In the genomic region with DNA sequence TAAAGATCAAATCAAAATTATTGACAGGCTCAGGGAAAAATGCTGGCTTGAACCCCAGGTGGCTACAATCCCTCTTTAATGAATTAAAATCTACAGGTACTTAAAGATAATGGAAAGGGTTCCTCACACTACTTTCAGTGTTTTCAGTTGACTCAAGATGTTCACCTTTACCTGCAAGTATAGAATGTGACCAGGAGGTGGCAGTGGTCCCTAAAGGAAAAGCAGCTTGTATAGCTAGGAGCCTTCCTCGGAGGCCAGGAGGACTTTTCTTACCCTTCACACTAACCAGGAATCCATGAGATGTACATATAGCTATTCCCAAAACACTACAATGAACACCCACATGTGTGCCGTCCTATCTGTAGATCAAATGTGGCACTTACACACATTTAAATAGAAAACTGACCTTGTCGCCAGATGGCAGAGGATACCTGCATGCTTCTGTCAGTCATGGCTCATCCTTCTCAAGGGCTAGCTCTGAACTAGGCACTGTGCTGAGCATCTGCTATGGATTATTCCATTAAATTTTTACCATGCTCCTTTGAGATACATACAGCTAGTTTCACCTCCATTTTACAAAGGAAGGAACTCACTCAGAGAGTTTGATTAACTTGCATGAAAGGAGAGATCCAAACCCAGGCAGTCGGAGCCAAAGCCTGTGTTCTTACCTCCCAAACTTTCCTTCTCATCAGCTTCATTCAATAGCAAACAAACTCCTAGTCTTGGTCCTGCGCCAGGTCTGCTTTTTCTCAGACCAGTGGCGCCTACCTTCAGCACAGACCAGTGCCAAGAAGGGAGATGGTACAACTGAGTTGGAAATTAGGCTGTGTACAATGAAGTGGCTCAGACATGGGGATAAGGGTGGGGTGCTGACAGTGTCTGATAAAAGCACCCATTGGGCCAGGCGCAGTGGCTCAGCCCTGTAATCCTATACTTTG, we compare ENCODE assay signal across 8 cellular contexts. TPM values are rescaled to one million over a fixed set of nuclear protein-coding genes. Genes with fewer than 3 reads are reported as not detected.
DNase-seq lines count a peak whose midpoint lies in the region; ATAC-seq and TF ChIP-seq lines count a peak whose summit lies in the region.

No MANE protein-coding gene starts in this region.

- H3K36me3 ChIP-seq in Peyer's patch = no peaks in the 10 kb centered on the region

- no peaks in the 10 kb centered on the region for H3K4me1 Mint-ChIP-seq in progenitor cell of endocrine pancreas (ENCODE audit: low read depth)

- no peaks in the 10 kb centered on the region for H3K27me3 ChIP-seq in Peyer's patch

- no peak overlapping the region for H3K27ac Mint-ChIP-seq in progenitor cell of endocrine pancreas

- peaks cover 6% of the 10 kb centered on the region for H3K9me3 Mint-ChIP-seq in progenitor cell of endocrine pancreas (ENCODE audit: low read depth)

- peaks cover 0 to 3% (median 0%) of the 10 kb centered on the region in 4 donors for H3K4me1 ChIP-seq in Peyer's patch

- no peaks in the 10 kb centered on the region for H3K36me3 Mint-ChIP-seq in progenitor cell of endocrine pancreas (ENCODE audit: insufficient read depth)

- H3K27me3 Mint-ChIP-seq in progenitor cell of endocrine pancreas = no peaks in the 10 kb centered on the region

- no peaks in the 10 kb centered on the region for H3K9me3 ChIP-seq in Peyer's patch

- no peak overlapping the region for H3K4me3 ChIP-seq in Peyer's patch

- H3K4me3 Mint-ChIP-seq in progenitor cell of endocrine pancreas (ENCODE audit: low read depth) = no peak overlapping the region

- peak; percentile 87 for ATAC-seq in GM21515 (IDR thresholded peaks at IDR 0.05; ENCODE audit: unreplicated experiment)

- H3K27ac ChIP-seq in Peyer's patch = no peak overlapping the region

- peak; percentile 27 to 96 (median 75) for TF ChIP-seq CTCF in Peyer's patch (IDR thresholded peaks at IDR 0.05)
- TF ChIP-seq CTCF in progenitor cell of endocrine pancreas (IDR thresholded peaks at IDR 0.05; ENCODE audit: unreplicated experiment) = peak; percentile 84

- intact Hi-C loops in head of caudate nucleus (cut with DNase I) = no loop called here

- TF ChIP-seq POLR2A in Peyer's patch (IDR thresholded peaks at IDR 0.05) = no peak

- DNase-seq in DMS53 treated with DMSO at 0.1 percent for 48 hours (lab: John Stamatoyannopoulos, UW; ENCODE audit: unreplicated experiment) (peak; percentile 82), KBM-7 (peak; percentile 69), Peyer's patch (peak in 2 of 3 donors; percentile 36 to 89), head of caudate nucleus (peak in 39 of 42 donors; percentile 22 to 88 (median 61)), progenitor cell of endocrine pancreas (ENCODE audit: low spot score, unreplicated experiment) (peak; percentile 54), T1000 (lab: John Stamatoyannopoulos, UW) (no peak)
- peak; percentile 27 for DNase-seq in activated gamma-delta T cell treated with anti-CD3 and anti-CD28 coated beads, Interleukin-2, amount 50 U/mL, for 16 hours (ENCODE audit: low read depth)

- in situ Hi-C loops in KBM-7 (cut with MboI; ENCODE audit: low pct_unique_long_range_greater_than_20kb, low sequenced_read_pairs) = no loop called here

RNA-seq across cellular contexts. Expression of a gene that starts 24.5 kb away (rescaled TPM):
- total RNA-seq in Peyer's patch (10 to 100 TPM in 2 of 4 donors, 1 to 10 TPM in 2; 9.2 to 12.8 (median 10.9) TPM), progenitor cell of endocrine pancreas (0.13 TPM in 1 of 2 replicates, not detected in the other)
